24 cellular contexts compared by ENCODE assay signal in genomic region chr3:49626796-49627195, GRCh38.
"Had no signal": no experiment of that assay in that cellular context is flagged by ENCODE, and none has a peak within 500 bp of the region (broad histone marks: within the 10 kb centered on the region; RNA-seq: fewer than 3 reads in every experiment).

No MANE protein-coding gene starts in this region.

- ATAC-seq: activated CD8-positive, alpha-beta memory T cell treated with anti-CD3 and anti-CD28 coated beads, Interleukin-2, amount 10 ng/mL, durations not matched to agents 7 days and 5 days; activated CD8-positive, alpha-beta T cell treated with anti-CD3 and anti-CD28 coated beads, Interleukin-2, amount 10 ng/mL, durations not matched to agents 7 days and 5 days; foreskin keratinocyte; gastrocnemius medialis; heart left ventricle had no signal

- H3K27ac ChIP-seq: adrenal gland, ascending aorta, brain microvascular endothelial cell, coronary artery, esophagus muscularis mucosa, foreskin keratinocyte, gastrocnemius medialis, heart left ventricle had no signal

- H3K27me3 ChIP-seq: adrenal gland, ascending aorta, brain microvascular endothelial cell, esophagus muscularis mucosa, gastrocnemius medialis, heart left ventricle had no signal

- DNase-seq: activated CD4-positive, alpha-beta memory T cell treated with anti-CD3 and anti-CD28 coated beads for 36 hours; activated CD4-positive, alpha-beta T cell treated with anti-CD3 and anti-CD28 coated beads, Interleukin-2, amount 10 ng/mL, durations not matched to agents 24 days and 14 days; activated CD4-positive, CD25-positive, alpha-beta regulatory T cell; activated CD4-positive, CD25-positive, alpha-beta regulatory T cell treated with anti-CD3 and anti-CD28 coated beads, Interleukin-2, amount 50 U/mL, for 72 hours; activated CD8-positive, alpha-beta memory T cell treated with anti-CD3 and anti-CD28 coated beads, Interleukin-2, amount 10 ng/mL, durations not matched to agents 7 days and 5 days; activated CD8-positive, alpha-beta memory T cell treated with anti-CD3 and anti-CD28 coated beads, Interleukin-2, amount 50 U/mL, for 4 hours; activated CD8-positive, alpha-beta T cell treated with anti-CD3 and anti-CD28 coated beads, Interleukin-2, amount 10 ng/mL, durations not matched to agents 7 days and 5 days; activated effector memory CD4-positive, alpha-beta T cell treated with anti-CD3 and anti-CD28 coated beads, Interleukin-2, amount 50 U/mL, for 16 hours; activated naive CD4-positive, alpha-beta T cell treated with anti-CD3 and anti-CD28 coated beads for 36 hours; activated T-cell treated with anti-CD3 and anti-CD28 coated beads, Interleukin-2, amount 50 U/mL, for 1 hour; activated T-cell treated with anti-CD3 and anti-CD28 coated beads, Interleukin-2, amount 50 U/mL, for 48 hours; adrenal gland; brain microvascular endothelial cell; effector CD4-positive, alpha-beta T cell; effector memory CD8-positive, alpha-beta T cell; erythroblast; foreskin keratinocyte; gastrocnemius medialis; glutamatergic neuron; heart left ventricle; T-helper 1 cell had no signal
